8 cellular contexts compared by ENCODE assay signal in genomic region chr18:60549338-60549960, GRCh38.
DNase-seq lines count a peak whose midpoint lies in the region; ATAC-seq and TF ChIP-seq lines count a peak whose summit lies in the region.

No MANE protein-coding gene starts in this region.

- DNase-seq in Caki2 (ENCODE audit: low read depth) (peak; percentile 14), MV-4-11 (lab: John Stamatoyannopoulos, UW) (peak; percentile 67), RPMI7951 (ENCODE audit: low read depth) (peak; percentile 52), epidermal melanocyte (ENCODE audit: insufficient read length, low spot score) (peak; percentile 19), osteoblast (ENCODE audit: insufficient read length, low spot score, missing footprints) (no peak)
- DNase-seq in activated naive CD8-positive, alpha-beta T cell treated with anti-CD3 and anti-CD28 coated beads for 36 hours, result no peak

- H3K4me1 Mint-ChIP-seq in activated naive CD8-positive, alpha-beta T cell treated with anti-CD3 and anti-CD28 coated beads for 36 hours, result no peaks in the 10 kb centered on the region

- no peak overlapping the region for H3K27ac ChIP-seq in osteoblast (ENCODE audit: low read depth, low read length)

- no peaks in the 10 kb centered on the region for H3K9me3 Mint-ChIP-seq in activated naive CD8-positive, alpha-beta T cell treated with anti-CD3 and anti-CD28 coated beads for 36 hours

- H3K27ac Mint-ChIP-seq in activated naive CD8-positive, alpha-beta T cell treated with anti-CD3 and anti-CD28 coated beads for 36 hours, result no peak overlapping the region

- H3K4me2 ChIP-seq in osteoblast (ENCODE audit: insufficient read depth, low read length), result peak overlapping the region; percentile 30

- in situ Hi-C loops in Caki2 (cut with HindIII; ENCODE audit: low pct_unique_long_range_greater_than_20kb, low sequenced_read_pairs), result no loop called here

- ATAC-seq in GM21381 (IDR thresholded peaks at IDR 0.05; ENCODE audit: unreplicated experiment) (peak; percentile 55), HG03025 (IDR thresholded peaks at IDR 0.05; ENCODE audit: low FRiP score, unreplicated experiment) (no peak)

- TF ChIP-seq CTCF in osteoblast (IDR thresholded peaks at IDR 0.05; ENCODE audit: extremely low read depth, low read depth, low read length), result peak; percentile 89

- H3K27me3 ChIP-seq in osteoblast (ENCODE audit: insufficient read depth, low read length), result no peaks in the 10 kb centered on the region

- H4K20me1 ChIP-seq in osteoblast (ENCODE audit: insufficient read depth, low read length), result no peaks in the 10 kb centered on the region

- H3K36me3 ChIP-seq in osteoblast (ENCODE audit: insufficient read depth, low read length), result no peaks in the 10 kb centered on the region

- H3K4me3 ChIP-seq in osteoblast (ENCODE audit: insufficient read depth, low read length), result no peak overlapping the region

- no peaks in the 10 kb centered on the region for H3K9me3 ChIP-seq in osteoblast (ENCODE audit: low read depth, low read length)

- H2AFZ ChIP-seq in osteoblast (ENCODE audit: low read length), result no peak overlapping the region

- no peaks in the 10 kb centered on the region for H3K36me3 Mint-ChIP-seq in activated naive CD8-positive, alpha-beta T cell treated with anti-CD3 and anti-CD28 coated beads for 36 hours

- no peaks in the 10 kb centered on the region for H3K4me1 ChIP-seq in osteoblast (ENCODE audit: insufficient read depth, low read length)

- no peaks in the 10 kb centered on the region for H3K27me3 Mint-ChIP-seq in activated naive CD8-positive, alpha-beta T cell treated with anti-CD3 and anti-CD28 coated beads for 36 hours

- no peaks in the 10 kb centered on the region for H3K79me2 ChIP-seq in osteoblast (ENCODE audit: insufficient read depth, low read length)

- H3K4me3 Mint-ChIP-seq in activated naive CD8-positive, alpha-beta T cell treated with anti-CD3 and anti-CD28 coated beads for 36 hours, result no peak overlapping the region

Comparison
In these comparisons a context has a peak if more than half of its experiments do, and no peak if none do; other contexts are left out.
1. DNase-seq: peak in Caki2 (single experiment), MV-4-11 (single experiment), RPMI7951 (single experiment) and epidermal melanocyte (single experiment); none in osteoblast (single experiment) and activated naive CD8-positive, alpha-beta T cell treated with anti-CD3 and anti-CD28 coated beads for 36 hours (single experiment).